ENCODE assay signal across 1 cellular context in genomic region chr2:28452534-28453081, GRCh38.
TF ChIP-seq lines count a peak whose summit lies in the region.

No MANE protein-coding gene starts in this region.

TF ChIP-seq in WTC11, 78 proteins besides CTCF, POLR2A, EP300 and RAD21 (continued from another document):
- no peak for TF ChIP-seq AFF4 (CRISPR knock-in tag; IDR thresholded peaks at IDR 0.05; ENCODE audit: borderline replicate concordance)
